10 cellular contexts compared by ENCODE assay signal in genomic region chr14:58796636-58797429, GRCh38.
DNase-seq lines count a peak whose midpoint lies in the region; ATAC-seq, FAIRE-seq and TF ChIP-seq lines count a peak whose summit lies in the region.
"Had no signal": no experiment of that assay in that cellular context is flagged by ENCODE, and none has a peak within 500 bp of the region (broad histone marks: within the 10 kb centered on the region; RNA-seq: fewer than 3 reads in every experiment).

No MANE protein-coding gene starts in this region.

- 81 to 83% methylated on average over 6 of the region's 6 CpGs for WGBS in tibial nerve, 2 donors
- 78 to 82% methylated on average over 6 of the region's 6 CpGs for WGBS in sigmoid colon, 2 donors

- TF ChIP-seq POLR2A in tibial nerve (IDR thresholded peaks at IDR 0.05) (no peak), sigmoid colon (IDR thresholded peaks at IDR 0.05) (no peak), H54 (IDR thresholded peaks at IDR 0.05; ENCODE audit: low read depth, low read length) (no peak)

- TF ChIP-seq CTCF in lower lobe of right lung (IDR thresholded peaks at IDR 0.05) (no peak), tibial nerve (IDR thresholded peaks at IDR 0.05) (no peak), sigmoid colon (IDR thresholded peaks at IDR 0.05) (no peak)

- ATAC-seq in GM18870 (IDR thresholded peaks at IDR 0.05; ENCODE audit: unreplicated experiment) (peak; percentile 83), HG02610 (IDR thresholded peaks at IDR 0.05; ENCODE audit: unreplicated experiment) (peak; percentile 83), lower lobe of right lung (peak; percentile 83 to 95)

- TF ChIP-seq EP300 in Ishikawa (IDR thresholded peaks at IDR 0.05; ENCODE audit: borderline replicate concordance) (no peak), tibial nerve (IDR thresholded peaks at IDR 0.05) (no peak), sigmoid colon (IDR thresholded peaks at IDR 0.05) (no peak)

- no peak for FAIRE-seq in H54 (lab: Jason Lieb, UNC)

- H3K36me3 ChIP-seq in lower lobe of right lung: no peaks in the 10 kb centered on the region
- H3K36me3 ChIP-seq in tibial nerve: no peaks in the 10 kb centered on the region
- H3K36me3 ChIP-seq in sigmoid colon: no peaks in the 10 kb centered on the region

- H3K9me3 ChIP-seq in lower lobe of right lung: no peaks in the 10 kb centered on the region
- H3K9me3 ChIP-seq in tibial nerve: no peaks in the 10 kb centered on the region
- H3K9me3 ChIP-seq in sigmoid colon: no peaks in the 10 kb centered on the region

- TF ChIP-seq RAD21 in Ishikawa (IDR thresholded peaks at IDR 0.05; ENCODE audit: low read depth): no peak

- intact Hi-C loops in lower lobe of right lung (cut with DNase I): no loop called here
- intact Hi-C loops in sigmoid colon (cut with DNase I): no loop called here

- H3K27ac ChIP-seq in lower lobe of right lung: no peak overlapping the region
- no peak overlapping the region for H3K27ac ChIP-seq in tibial nerve
- no peak overlapping the region for H3K27ac ChIP-seq in sigmoid colon

- H3K27me3 ChIP-seq in lower lobe of right lung (ENCODE audit: low read depth) (no peaks in the 10 kb centered on the region), tibial nerve (no peaks in the 10 kb centered on the region), sigmoid colon (no peaks in the 10 kb centered on the region)

- H3K4me3 ChIP-seq in lower lobe of right lung (no peak overlapping the region), tibial nerve (no peak overlapping the region), sigmoid colon (no peak overlapping the region)

- DNase-seq in lower lobe of right lung (no peak), tibial nerve (ENCODE audit: low spot score in 2 of 2) (no peak), sigmoid colon (no peak), H54 (ENCODE audit: insufficient read length, low spot score) (no peak), nucleus accumbens (lab: John Stamatoyannopoulos, UW) (no peak)
- DNase-seq: activated naive CD4-positive, alpha-beta T cell treated with Interleukin-2 at 50 U/mL for 16 hours; hippocampal formation had no signal

- peaks cover 8% of the 10 kb centered on the region for H3K4me1 ChIP-seq in lower lobe of right lung
- peaks cover 0 to 15% (median 0%) of the 10 kb centered on the region in 4 donors for H3K4me1 ChIP-seq in tibial nerve
- H3K4me1 ChIP-seq in sigmoid colon: no peaks in the 10 kb centered on the region

TF ChIP-seq in Ishikawa, 13 proteins besides CTCF, POLR2A, EP300 and RAD21:
- TF ChIP-seq MAX (IDR thresholded peaks at IDR 0.05) (no peak), REST (IDR thresholded peaks at IDR 0.05; ENCODE audit: low read depth) (peak; percentile 84)
